17 cellular contexts compared by ENCODE assay signal in genomic region chr19:4598712-4599111, GRCh38. TPM values are rescaled to one million over a fixed set of nuclear protein-coding genes. Genes with fewer than 3 reads are reported as not detected.
DNase-seq lines count a peak whose midpoint lies in the region; ATAC-seq, FAIRE-seq and TF ChIP-seq lines count a peak whose summit lies in the region.
"Had no signal": no experiment of that assay in that cellular context is flagged by ENCODE, and none has a peak within 500 bp of the region (broad histone marks: within the 10 kb centered on the region; RNA-seq: fewer than 3 reads in every experiment).

No MANE protein-coding gene starts in this region.

- H3K4me2 ChIP-seq in A549 = peak overlapping the region; percentile 76
- peak overlapping the region; percentile 90 for H3K4me2 ChIP-seq in GM23338

- no peak for TF ChIP-seq RAD21 in A549 (conservative IDR thresholded peaks at IDR 0.05 in 1 of 2, IDR thresholded peaks at IDR 0.05 in 1 of 2)

- H3K9me2 ChIP-seq in GM23338 (ENCODE audit: insufficient read depth) = no peaks in the 10 kb centered on the region

- no peak for TF ChIP-seq POLR2A in A549 (IDR thresholded peaks at IDR 0.05; ENCODE audit: low read length)
- TF ChIP-seq POLR2A in GM12892 (IDR thresholded peaks at IDR 0.05; ENCODE audit: low read depth, low read length) = no peak

- DNase-seq in A549 (ENCODE audit: low read depth in 1 of 2, low spot score in 1 of 2) (no peak), GM23338 (ENCODE audit: low spot score) (peak; percentile 44), SK-N-MC (ENCODE audit: low read depth, low spot score) (no peak), kidney (peak; percentile 73), mucosa of descending colon (no peak), GM12892 (ENCODE audit: insufficient read length) (no peak), NK-92 (lab: John Stamatoyannopoulos, UW; ENCODE audit: unreplicated experiment) (no peak)
- DNase-seq: cortex of kidney, lower lobe of right lung, NCI-H510A treated with DMSO at 0.1 percent for 48 hours, ovary, spleen had no signal

- H4K20me1 ChIP-seq in GM23338 (replicated peaks; ENCODE audit: insufficient read depth) = no peaks in the 10 kb centered on the region; the same call in 1 of the 2 replicates

- no peaks in the 10 kb centered on the region for H3K9me3 Mint-ChIP-seq in GM23338
- H3K9me3 Mint-ChIP-seq: activated CD4-positive, alpha-beta T cell treated with anti-CD3 and anti-CD28 coated beads, Interleukin-2, amount 10 ng/mL, durations not matched to agents 7 days and 5 days; T-helper 1 cell treated with Interleukin-12 subunit alpha and Interleukin-12 subunit beta and Interleukin-4 antibody, amounts not matched to agents 30 μg/mL and 1 μg/mL, for 36 hours had no signal

- H2AFZ ChIP-seq in GM23338 = peak overlapping the region; percentile 96; the same call in 1 of the 2 replicates

- H3K27ac Mint-ChIP-seq in GM23338 = no peak overlapping the region
- H3K27ac Mint-ChIP-seq: activated CD4-positive, alpha-beta T cell treated with anti-CD3 and anti-CD28 coated beads, Interleukin-2, amount 10 ng/mL, durations not matched to agents 7 days and 5 days; T-helper 1 cell treated with Interleukin-12 subunit alpha and Interleukin-12 subunit beta and Interleukin-4 antibody, amounts not matched to agents 30 μg/mL and 1 μg/mL, for 36 hours had no signal

- peak overlapping the region; percentile 76 for H3K4me3 Mint-ChIP-seq in GM23338
- H3K4me3 Mint-ChIP-seq: activated CD4-positive, alpha-beta T cell treated with anti-CD3 and anti-CD28 coated beads, Interleukin-2, amount 10 ng/mL, durations not matched to agents 7 days and 5 days; T-helper 1 cell treated with Interleukin-12 subunit alpha and Interleukin-12 subunit beta and Interleukin-4 antibody, amounts not matched to agents 30 μg/mL and 1 μg/mL, for 36 hours had no signal

- peak in 1 of 2 experiments; percentile 14; a peak in 2 of 6 replicates for ATAC-seq in A549
- peak; percentile 17 for ATAC-seq in GM23338
- no peak for ATAC-seq in mucosa of descending colon
- ATAC-seq in HG02840 (IDR thresholded peaks at IDR 0.05; ENCODE audit: low FRiP score, unreplicated experiment) = no peak

- 78% methylated on average over 1 of the region's 17 CpGs for WGBS in A549 (ENCODE audit: missing lambda C conversion rate)

- H3K4me3 ChIP-seq in A549 = peak overlapping the region; percentile 44; the same call in 2 of the 3 replicates
- peak overlapping the region; percentile 70 for H3K4me3 ChIP-seq in GM23338
- H3K4me3 ChIP-seq in SK-N-MC = peak overlapping the region; percentile 74
- H3K4me3 ChIP-seq in kidney (ENCODE audit: low read length in 2 of 2) = no peak overlapping the region
- no peak overlapping the region for H3K4me3 ChIP-seq in mucosa of descending colon
- H3K4me3 ChIP-seq: ovary, suprapubic skin had no signal

- H3F3A ChIP-seq in GM23338 (replicated peaks; ENCODE audit: low read depth) = peaks cover 13% of the 10 kb centered on the region; the same call in 1 of the 2 replicates

- no peak for TF ChIP-seq EP300 in A549 (IDR thresholded peaks at IDR 0.05)

- H3K9ac ChIP-seq in SK-N-MC (ENCODE audit: insufficient read length) = no peak overlapping the region
- H3K9ac ChIP-seq in kidney (ENCODE audit: low read length in 2 of 2) = no peak overlapping the region

- H3K36me3 ChIP-seq in GM23338 (ENCODE audit: insufficient read depth) (no peaks in the 10 kb centered on the region), SK-N-MC (ENCODE audit: insufficient read depth, low read length) (no peaks in the 10 kb centered on the region), kidney (ENCODE audit: control insufficient read depth in 1 of 2, insufficient read depth in 2 of 2, low read length in 2 of 2) (no peaks in the 10 kb centered on the region), mucosa of descending colon (ENCODE audit: low read depth) (no peaks in the 10 kb centered on the region)
- H3K36me3 ChIP-seq: lower lobe of right lung, ovary, spleen, suprapubic skin had no signal

- H3K36me3 Mint-ChIP-seq in GM23338 (ENCODE audit: low read depth) = no peaks in the 10 kb centered on the region

- CTCF ChIA-PET in A549 (lab: Yijun Ruan, JAX) = interaction anchor here (0.6 to 4.8 kb wide), 6 partner anchors 9 to 133 kb away, joined by 3 to 23 read pairs (median 4); no protein-coding TSS in a partner anchor

- peaks cover 38% of the 10 kb centered on the region for H3K27me3 ChIP-seq in GM23338 (ENCODE audit: insufficient read depth)
- H3K27me3 ChIP-seq: ovary had no signal

- H3K4me1 Mint-ChIP-seq in GM23338 = peaks cover 6% of the 10 kb centered on the region; the same call in 2 of the 3 replicates

- peak overlapping the region in 1 of 2 experiments; percentile 80; a peak in 4 of 6 replicates for H3K27ac ChIP-seq in A549
- no peak overlapping the region for H3K27ac ChIP-seq in GM23338 (ENCODE audit: low read depth)
- H3K27ac ChIP-seq in SK-N-MC = no peak overlapping the region
- H3K27ac ChIP-seq in kidney (ENCODE audit: low read depth in 2 of 2, low read length in 2 of 2) = no peak overlapping the region
- H3K27ac ChIP-seq: lower lobe of right lung, ovary, spleen, suprapubic skin had no signal

- FAIRE-seq in A549 (lab: Jason Lieb, UNC) = no peak
- no peak for FAIRE-seq in kidney (lab: Jason Lieb, UNC)
- FAIRE-seq in GM12892 (lab: Jason Lieb, UNC) = no peak

- intact Hi-C loops in kidney (cut with DNase I) (no loop called here), mucosa of descending colon (cut with DNase I, micrococcal nuclease) (no loop called here)

- H3K79me2 ChIP-seq in GM23338 (replicated peaks; ENCODE audit: insufficient read depth) = no peaks in the 10 kb centered on the region

- H3K9me3 ChIP-seq in A549 = no peaks in the 10 kb centered on the region
- H3K9me3 ChIP-seq in SK-N-MC (ENCODE audit: low read depth, low read length) = no peaks in the 10 kb centered on the region
- no peaks in the 10 kb centered on the region for H3K9me3 ChIP-seq in kidney (ENCODE audit: control insufficient read depth in 1 of 2, low read length in 2 of 2)
- no peaks in the 10 kb centered on the region for H3K9me3 ChIP-seq in mucosa of descending colon
- H3K9me3 ChIP-seq: lower lobe of right lung, ovary, spleen, suprapubic skin had no signal

- H3K27me3 Mint-ChIP-seq in GM23338 (ENCODE audit: insufficient read depth, low read depth, poor library complexity) = peaks cover 21% of the 10 kb centered on the region

- POLR2A ChIA-PET in A549 (lab: Yijun Ruan, JAX) = no interaction called here

- H3K4me1 ChIP-seq in A549 = peaks cover 3% of the 10 kb centered on the region; the same call in 1 of the 3 replicates
- H3K4me1 ChIP-seq in GM23338 (ENCODE audit: insufficient read depth) = 0 out of 2 replicates have a peak, but pooled peaks cover 4% of the 10 kb centered on the region
- H3K4me1 ChIP-seq in kidney (ENCODE audit: control insufficient read depth in 1 of 2, insufficient read depth in 1 of 2, low read depth in 1 of 2, low read length in 2 of 2) = no peaks in the 10 kb centered on the region
- H3K4me1 ChIP-seq in mucosa of descending colon (ENCODE audit: low read depth) = no peaks in the 10 kb centered on the region
- H3K4me1 ChIP-seq: lower lobe of right lung had no signal

- TF ChIP-seq CTCF in A549 (IDR thresholded peaks at IDR 0.05) = no peak
- TF ChIP-seq CTCF in GM23338 (conservative IDR thresholded peaks at IDR 0.05; ENCODE audit: low read depth in 2 of 2) = 0 out of 4 replicates have a peak, but pooled peaks of 1 of the 2 experiments have one; percentile 10
- no peak for TF ChIP-seq CTCF in kidney (IDR thresholded peaks at IDR 0.05; ENCODE audit: borderline replicate concordance, extremely low read depth, insufficient read depth)
- TF ChIP-seq CTCF in mucosa of descending colon (IDR thresholded peaks at IDR 0.05) = no peak

RNA-seq across cellular contexts. Expression of gene SEMA6B, which starts 39.2 kb away (rescaled TPM):
- polyA plus RNA-seq in A549 (2011; rRNA removed) = 5.4 and 5.7 TPM in 2 replicates
- 8.7 and 11.2 TPM in 2 replicates for polyA plus RNA-seq in A549 (2012; cell fraction: cytosol; rRNA removed)
- polyA plus RNA-seq in A549 (2012; cell fraction: nucleus; rRNA removed) = 10.1 and 12.4 TPM in 2 replicates
- 8.0 to 9.0 TPM (median 9.0 TPM) in 3 replicates for polyA plus RNA-seq in A549 (2017; fragmentation: RNase III; extraction: RNeasy Plus Mini Kit Qiagen cat#74134 plus additional on column Dnase treatment)
- polyA minus RNA-seq in A549 (2011; rRNA and poly(A)+ RNA removed) = 16.0 and 17.2 TPM in 2 replicates
- total RNA-seq in GM23338 (2014; rRNA removed; shearing (Covaris generic)) = 39.8 and 42.7 TPM in 2 replicates
- 5.3 and 6.9 TPM in 2 replicates for polyA plus RNA-seq in GM23338 (2016; fragmentation: Nextera tagmentation; extraction: Ambion mirVana)
- total RNA-seq in kidney = 17.7 TPM
- polyA plus RNA-seq in kidney (ENCODE audit: insufficient read depth, low read depth, low replicate concordance) = 2.6 TPM
- total RNA-seq in mucosa of descending colon = 1 to 10 TPM; 2.5 to 8.4 (median 5.9) TPM
- not detected for polyA plus RNA-seq in GM12892 (2012; ENCODE audit: missing spikeins)
- total RNA-seq: activated CD4-positive, alpha-beta T cell treated with anti-CD3 and anti-CD28 coated beads, Interleukin-2, amount 10 ng/mL, durations not matched to agents 7 days and 5 days had no signal

RNA-seq across cellular contexts. Expression of gene TNFAIP8L1, which starts 40.6 kb away (rescaled TPM):
- 3.2 TPM in 2 replicates for polyA plus RNA-seq in A549 (2011; rRNA removed)
- 3.5 and 4.9 TPM in 2 replicates for polyA plus RNA-seq in A549 (2012; cell fraction: cytosol; rRNA removed)
- 3.0 TPM in 2 replicates for polyA plus RNA-seq in A549 (2012; cell fraction: nucleus; rRNA removed)
- polyA plus RNA-seq in A549 (2017; fragmentation: RNase III; extraction: RNeasy Plus Mini Kit Qiagen cat#74134 plus additional on column Dnase treatment) = 4.9 to 5.9 TPM (median 5.4 TPM) in 3 replicates
- polyA minus RNA-seq in A549 (2011; rRNA and poly(A)+ RNA removed) = 2.7 and 3.2 TPM in 2 replicates
- total RNA-seq in GM23338 (2014; rRNA removed; shearing (Covaris generic)) = 3.3 and 4.1 TPM in 2 replicates
- 2.7 and 3.2 TPM in 2 replicates for polyA plus RNA-seq in GM23338 (2016; fragmentation: Nextera tagmentation; extraction: Ambion mirVana)
- total RNA-seq in kidney = 11.5 TPM
- polyA plus RNA-seq in kidney (ENCODE audit: insufficient read depth, low read depth, low replicate concordance) = 16.0 TPM
- 10 to 100 TPM in 2 of 3 donors, 1 to 10 TPM in 1; 5.1 to 47.6 (median 10.7) TPM for total RNA-seq in mucosa of descending colon
- polyA plus RNA-seq in GM12892 (2012; ENCODE audit: missing spikeins) = 6.7 TPM

RNA-seq across cellular contexts. Expression of gene LRG1, which starts 58.9 kb away (rescaled TPM):
- polyA plus RNA-seq in A549 (2011; rRNA removed) (0.18 and 0.21 TPM in 2 replicates), A549 (2017; fragmentation: RNase III; extraction: RNeasy Plus Mini Kit Qiagen cat#74134 plus additional on column Dnase treatment) (0.03 to 0.04 TPM in 2 of 3 replicates, not detected in the other), GM23338 (2016; fragmentation: Nextera tagmentation; extraction: Ambion mirVana) (0.21 and 0.43 TPM in 2 replicates), kidney (ENCODE audit: insufficient read depth, low read depth, low replicate concordance) (2.2 TPM)
- 0.03 and 0.05 TPM in 2 replicates for polyA plus RNA-seq in A549 (2012; cell fraction: cytosol; rRNA removed)
- 0.05 and 0.09 TPM in 2 replicates for polyA plus RNA-seq in A549 (2012; cell fraction: nucleus; rRNA removed)
- polyA minus RNA-seq in A549 (2011; rRNA and poly(A)+ RNA removed) = 0.08 and 0.19 TPM in 2 replicates
- total RNA-seq in GM23338 (2014; rRNA removed; shearing (Covaris generic)) = 0.45 and 0.54 TPM in 2 replicates
- total RNA-seq in kidney (26.4 TPM), mucosa of descending colon (10 to 100 TPM in 2 of 3 donors, 1 to 10 TPM in 1; 7.9 to 25.0 (median 22.8) TPM)
- polyA plus RNA-seq in GM12892 (2012; ENCODE audit: missing spikeins) = 2.8 TPM
- total RNA-seq: RPMI7951 had no signal

Comparison
In these comparisons a context has a peak if more than half of its experiments do, and no peak if none do; other contexts are left out.
1. DNase-seq: peak in GM23338 (single experiment) and kidney (single experiment); none in A549 (0 of 2), SK-N-MC (single experiment), mucosa of descending colon (0 of 3), GM12892 (single experiment) and NK-92 (single experiment).
2. H3K4me3 ChIP-seq: peak in A549 (single experiment), GM23338 (single experiment) and SK-N-MC (single experiment); none in kidney (0 of 2) and mucosa of descending colon (single experiment).